Comparison of ENCODE assay signal across 1 cellular context in the genomic region with DNA sequence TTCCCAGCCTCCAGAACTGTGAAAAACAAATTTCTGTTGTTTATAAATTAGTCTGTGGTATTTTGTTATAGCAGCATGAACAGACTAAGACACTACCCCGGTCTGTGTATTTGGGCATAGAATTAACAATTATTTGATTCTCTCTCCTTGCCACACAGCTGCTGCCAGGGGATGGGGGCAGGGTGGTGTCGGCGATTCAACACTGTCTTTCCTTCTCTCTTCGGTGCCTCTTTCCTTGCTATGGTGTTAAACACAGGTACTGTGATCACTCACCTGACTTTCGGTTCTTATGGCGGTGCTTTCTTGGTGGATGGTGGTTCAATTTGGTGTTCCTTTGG.
TF ChIP-seq lines count a peak whose summit lies in the region.

No MANE protein-coding gene starts in this region.

TF ChIP-seq in HEK293, 187 proteins besides CTCF, POLR2A, EP300 and RAD21 (continued from another document):
- TF ChIP-seq, protein P1, sequence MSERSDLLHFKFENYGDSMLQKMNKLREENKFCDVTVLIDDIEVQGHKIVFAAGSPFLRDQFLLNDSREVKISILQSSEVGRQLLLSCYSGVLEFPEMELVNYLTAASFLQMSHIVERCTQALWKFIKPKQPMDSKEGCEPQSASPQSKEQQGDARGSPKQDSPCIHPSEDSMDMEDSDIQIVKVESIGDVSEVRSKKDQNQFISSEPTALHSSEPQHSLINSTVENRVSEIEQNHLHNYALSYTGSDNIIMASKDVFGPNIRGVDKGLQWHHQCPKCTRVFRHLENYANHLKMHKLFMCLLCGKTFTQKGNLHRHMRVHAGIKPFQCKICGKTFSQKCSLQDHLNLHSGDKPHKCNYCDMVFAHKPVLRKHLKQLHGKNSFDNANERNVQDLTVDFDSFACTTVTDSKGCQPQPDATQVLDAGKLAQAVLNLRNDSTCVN (tag by site-specific recombination; optimal IDR thresholded peaks at IDR 0.05), result no peak
- peak; percentile 57 for TF ChIP-seq SETDB1 (IDR thresholded peaks at IDR 0.05; ENCODE audit: insufficient read length, low read length)
